8 cellular contexts compared by ENCODE assay signal in genomic region chr1:62407398-62408009, GRCh38. TPM values are rescaled to one million over a fixed set of nuclear protein-coding genes. Genes with fewer than 3 reads are reported as not detected.
DNase-seq lines count a peak whose midpoint lies in the region; ATAC-seq and TF ChIP-seq lines count a peak whose summit lies in the region.

No MANE protein-coding gene starts in this region.

- H3K27me3 ChIP-seq in Caco-2 (replicated peaks; ENCODE audit: control insufficient read depth, insufficient read depth, low read length) (no peaks in the 10 kb centered on the region), GM23248 (replicated peaks; ENCODE audit: insufficient read depth) (no peaks in the 10 kb centered on the region), left ventricle myocardium inferior (ENCODE audit: low read depth) (peaks cover 18% of the 10 kb centered on the region), gastrocnemius medialis (no peaks in the 10 kb centered on the region)

- H3K9ac ChIP-seq in GM23248, result no peak overlapping the region

- H3K9me3 Mint-ChIP-seq in Caco-2 (ENCODE audit: unreplicated experiment) (no peaks in the 10 kb centered on the region), WTC11 (no peaks in the 10 kb centered on the region)

- H3K9me3 ChIP-seq in Caco-2 (no peaks in the 10 kb centered on the region), GM23248 (ENCODE audit: low read depth) (no peaks in the 10 kb centered on the region), left ventricle myocardium inferior (replicated peaks) (no peaks in the 10 kb centered on the region), gastrocnemius medialis (no peaks in the 10 kb centered on the region)

- no TSS peak for BruUV-seq in Caco-2 (replicated peaks; lab: Mats Ljungman, UMichigan)

- peak; percentile 65 for ATAC-seq in WTC11
- peak; percentile 58 to 62 for ATAC-seq in gastrocnemius medialis
- no peak for ATAC-seq in GM18867 (IDR thresholded peaks at IDR 0.05; ENCODE audit: unreplicated experiment)

- H3F3A ChIP-seq in GM23248 (ENCODE audit: insufficient read depth), result no peaks in the 10 kb centered on the region

- H3K27me3 Mint-ChIP-seq in Caco-2 (ENCODE audit: insufficient read depth, unreplicated experiment) (no peaks in the 10 kb centered on the region), WTC11 (ENCODE audit: low read depth) (peaks cover 8% of the 10 kb centered on the region)

- H3K4me3 Mint-ChIP-seq in Caco-2 (ENCODE audit: unreplicated experiment) (no peak overlapping the region), WTC11 (no peak overlapping the region)

- no peak for TF ChIP-seq POLR2A in gastrocnemius medialis (IDR thresholded peaks at IDR 0.05)

- H3K4me2 ChIP-seq in GM23248 (ENCODE audit: unreplicated experiment), result no peak overlapping the region

- WGBS in GM23248 (ENCODE audit: low coverage in 1 of 2, low lambda C conversion rate in 2 of 2, missing lambda C conversion rate in 2 of 2), 2 experiments, result 61 to 62% methylated on average over 12 of the region's 12 CpGs

- CTCF ChIA-PET in Caco-2 (lab: Charles Lee) (interaction anchor here (1.7 kb wide), 1 partner anchor 232 kb away, joined by 10 read pairs; no protein-coding TSS in a partner anchor), WTC11 (lab: Charles Lee) (interaction anchor here (0.9 to 2.8 kb wide), 13 partner anchors 13 to 277 kb away, joined by 3 to 19 read pairs (median 4); no protein-coding TSS in a partner anchor)

- no peak overlapping the region for H2AFZ ChIP-seq in GM23248

- DNase-seq in Caco-2, result peak in 1 of 2 experiments; percentile 50
- DNase-seq in GM23248, result peak; percentile 68
- DNase-seq in NCI-H2081 treated with DMSO at 0.1 percent for 48 hours (lab: John Stamatoyannopoulos, UW), result peak; percentile 15
- no peak for DNase-seq in WTC11 (ENCODE audit: low spot score)
- no peak for DNase-seq in left ventricle myocardium inferior
- DNase-seq in gastrocnemius medialis, result no peak
- no peak for DNase-seq in NCI-H226

- no peaks in the 10 kb centered on the region for H3K4me1 ChIP-seq in Caco-2
- no peaks in the 10 kb centered on the region for H3K4me1 ChIP-seq in GM23248 (ENCODE audit: insufficient read depth)
- no peaks in the 10 kb centered on the region for H3K4me1 ChIP-seq in left ventricle myocardium inferior
- no peaks in the 10 kb centered on the region for H3K4me1 ChIP-seq in gastrocnemius medialis

- intact Hi-C loops in Caco-2 (cut with micrococcal nuclease; ENCODE audit: unreplicated experiment), result loop anchor here (1.0 to 5.0 kb wide), 6 partner anchors 113 to 325 kb away; no protein-coding TSS in a partner anchor
- intact Hi-C loops in left ventricle myocardium inferior (cut with micrococcal nuclease), result loop anchor here (2.0 kb wide), 1 partner anchor 233 kb away; no protein-coding TSS in a partner anchor
- intact Hi-C loops in gastrocnemius medialis (cut with DNase I; ENCODE audit: low total_unique reads), result loop anchor here (1.0 kb wide), 1 partner anchor 232 kb away; no protein-coding TSS in a partner anchor

- TF ChIP-seq CTCF in Caco-2 (IDR thresholded peaks at IDR 0.05; ENCODE audit: insufficient read depth in 1 of 2, low read depth in 1 of 2, low read length in 1 of 2, severe bottlenecking in 1 of 2, unreplicated experiment in 1 of 2) (peak; percentile 38 to 51), WTC11 (IDR thresholded peaks at IDR 0.05) (peak; percentile 53; the same call in 1 of the 2 replicates), left ventricle myocardium inferior (IDR thresholded peaks at IDR 0.05; ENCODE audit: borderline replicate concordance) (peak; percentile 84), gastrocnemius medialis (IDR thresholded peaks at IDR 0.05 in 4 of 5, conservative IDR thresholded peaks at IDR 0.05 in 1 of 5) (peak; percentile 32 to 78 (median 51))

- H3K4me1 Mint-ChIP-seq in Caco-2 (ENCODE audit: low read depth, unreplicated experiment) (no peaks in the 10 kb centered on the region), WTC11 (peaks cover 14% of the 10 kb centered on the region)

- no peaks in the 10 kb centered on the region for H4K20me1 ChIP-seq in GM23248 (ENCODE audit: insufficient read depth)

- H3K4me3 ChIP-seq in Caco-2 (ENCODE audit: low read depth, low read length), result no peak overlapping the region
- H3K4me3 ChIP-seq in GM23248, result no peak overlapping the region
- H3K4me3 ChIP-seq in left ventricle myocardium inferior, result no peak overlapping the region
- no peak overlapping the region for H3K4me3 ChIP-seq in gastrocnemius medialis

- H3K27ac ChIP-seq in GM23248 (no peak overlapping the region), left ventricle myocardium inferior (replicated peaks) (no peak overlapping the region), gastrocnemius medialis (no peak overlapping the region)

- POLR2A ChIA-PET in Caco-2 (lab: Charles Lee) (no interaction called here), WTC11 (lab: Charles Lee) (interaction anchor here (1.0 kb wide), 1 partner anchor 209 kb away, joined by 4 read pairs; no protein-coding TSS in a partner anchor)

- no peaks in the 10 kb centered on the region for H3K9me2 ChIP-seq in GM23248 (ENCODE audit: insufficient read depth)

- no peaks in the 10 kb centered on the region for H3K36me3 ChIP-seq in Caco-2 (ENCODE audit: control insufficient read depth, insufficient read depth, low read length)
- H3K36me3 ChIP-seq in GM23248 (ENCODE audit: low read depth), result no peaks in the 10 kb centered on the region
- no peaks in the 10 kb centered on the region for H3K36me3 ChIP-seq in left ventricle myocardium inferior
- no peaks in the 10 kb centered on the region for H3K36me3 ChIP-seq in gastrocnemius medialis

- no peak overlapping the region for H3K27ac Mint-ChIP-seq in Caco-2 (ENCODE audit: unreplicated experiment)
- no peak overlapping the region for H3K27ac Mint-ChIP-seq in WTC11

- no peaks in the 10 kb centered on the region for H3K79me2 ChIP-seq in GM23248 (ENCODE audit: insufficient read depth)

- no peaks in the 10 kb centered on the region for H3K36me3 Mint-ChIP-seq in Caco-2 (ENCODE audit: insufficient read depth, unreplicated experiment)
- H3K36me3 Mint-ChIP-seq in WTC11, result no peaks in the 10 kb centered on the region

- in situ Hi-C loops in GM23248 (cut with MboI) (loop anchor here (5.0 kb wide), 1 partner anchor 230 kb away; no protein-coding TSS in a partner anchor), gastrocnemius medialis (cut with MboI; ENCODE audit: low sequenced_read_pairs in 4 of 4) (loop anchor here (5.0 to 10.0 kb wide), 2 partner anchors 230 to 233 kb away; no protein-coding TSS in a partner anchor)

TF ChIP-seq in WTC11, 78 proteins besides CTCF, POLR2A, EP300 and RAD21 (continues in another document):
- TF ChIP-seq CREM (CRISPR knock-in tag; IDR thresholded peaks at IDR 0.05) (no peak), ZNF423 (CRISPR knock-in tag; IDR thresholded peaks at IDR 0.05) (no peak), ARID4B (CRISPR knock-in tag; IDR thresholded peaks at IDR 0.05; ENCODE audit: borderline replicate concordance) (no peak), E2F4 (CRISPR knock-in tag; IDR thresholded peaks at IDR 0.05; ENCODE audit: borderline replicate concordance, low read depth) (no peak), EMX1 (CRISPR knock-in tag; IDR thresholded peaks at IDR 0.05) (no peak)

RNA-seq across cellular contexts. Expression of gene USP1, which starts 29.3 kb away (rescaled TPM):
- 35.0 and 39.3 TPM in 2 replicates for total RNA-seq in Caco-2 (2022)
- total RNA-seq in GM23248 (2014; rRNA removed; shearing (Covaris generic)), result 27.8 and 31.2 TPM in 2 replicates
- polyA plus RNA-seq in GM23248 (2016; fragmentation: Nextera tagmentation; extraction: Ambion mirVana), result 22.7 and 22.8 TPM in 2 replicates
- total RNA-seq in WTC11 (2021), result 34.6 to 37.4 TPM (median 35.2 TPM) in 3 replicates
- 12.5 TPM for total RNA-seq in left ventricle myocardium inferior
- 10 to 100 TPM; 11.8 to 23.4 (median 17.3) TPM for total RNA-seq in gastrocnemius medialis

Comparison
In these comparisons a context has a peak if more than half of its experiments do, and no peak if none do; other contexts are left out.
1. DNase-seq: peak in GM23248 (single experiment) and NCI-H2081 treated with DMSO at 0.1 percent for 48 hours (single experiment); none in WTC11 (single experiment), left ventricle myocardium inferior (single experiment), gastrocnemius medialis (0 of 2) and NCI-H226 (single experiment).
2. Peak in every context shown above with its lines, with median percentiles within 50 percentile points of each other: CTCF ChIP-seq.